8 cellular contexts compared by ENCODE assay signal in the genomic region with DNA sequence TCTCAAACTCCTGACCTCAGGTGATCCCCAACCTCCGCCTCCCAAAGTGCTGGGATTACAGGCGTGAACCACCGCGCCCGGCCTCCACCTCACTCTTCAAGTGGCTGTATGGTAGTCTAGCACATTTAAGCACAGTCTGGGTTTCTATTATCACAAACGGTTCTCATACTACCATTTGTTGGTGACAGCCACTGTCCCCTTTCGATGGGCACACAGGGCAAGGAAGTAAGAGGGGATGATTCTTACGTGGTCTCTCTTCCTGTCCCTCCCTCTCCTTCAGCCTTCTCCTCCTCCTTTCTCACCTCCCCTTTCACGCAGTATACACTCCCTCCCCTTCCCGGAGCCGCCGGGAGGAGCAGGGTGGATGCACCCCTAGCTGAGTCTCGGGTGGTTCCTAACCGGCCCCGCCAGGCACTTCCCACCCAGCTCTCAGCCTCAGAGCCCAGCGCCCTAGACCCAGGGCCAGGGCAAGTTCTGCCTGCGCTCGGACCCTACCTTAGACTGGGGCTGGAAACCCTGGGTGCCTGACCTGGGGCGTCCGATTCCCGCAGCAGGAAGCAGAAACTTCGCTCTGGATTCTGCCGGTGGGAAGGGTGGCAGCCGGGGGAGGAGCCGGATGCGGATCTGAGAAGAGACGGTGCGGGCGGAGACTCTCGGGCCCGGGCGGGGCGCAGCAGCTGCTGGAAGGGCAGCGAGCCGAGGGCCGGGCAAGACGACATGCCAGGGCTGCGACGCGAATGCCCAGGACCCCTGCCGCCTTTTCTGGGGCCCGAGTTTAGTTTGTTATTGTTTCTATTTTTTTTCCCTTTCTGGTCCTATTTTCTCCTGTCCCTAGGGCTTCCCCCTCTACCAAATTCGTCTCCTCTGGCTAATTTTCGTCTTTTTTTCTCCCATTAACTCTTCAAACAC. TPM values are rescaled to one million over a fixed set of nuclear protein-coding genes. Genes with fewer than 3 reads are reported as not detected.
A peak's percentile ranks its signal among the peaks of the same experiment; 100 is the strongest.
DNase-seq lines count a peak whose midpoint lies in the region; ATAC-seq and TF ChIP-seq lines count a peak whose summit lies in the region.

A gene (minus strand): TSS at position 626 of the 909 bp plus-strand sequence. CDS start 5,062 bp downstream, outside the sequence.

- H3K27ac ChIP-seq in left ventricle myocardium inferior (replicated peaks): peak within 1 kb of the TSS; percentile 97

- H3K27me3 ChIP-seq in left ventricle myocardium inferior (ENCODE audit: low read depth): no peaks in the 10 kb centered on the region

- peak within 1 kb of the TSS; percentile 99 for H3K4me3 Mint-ChIP-seq in T-helper 1 cell treated with Interleukin-12 subunit alpha and Interleukin-12 subunit beta and Interleukin-4 antibody, amounts not matched to agents 30 μg/mL and 1 μg/mL, for 36 hours
- H3K4me3 Mint-ChIP-seq in type B pancreatic cell: peak within 1 kb of the TSS; percentile 93

- TF ChIP-seq CTCF in GM12865 (IDR thresholded peaks at IDR 0.05; ENCODE audit: insufficient read depth, low read depth, low read length, missing control alignments) (no peak), left ventricle myocardium inferior (IDR thresholded peaks at IDR 0.05; ENCODE audit: borderline replicate concordance) (no peak), type B pancreatic cell (conservative IDR thresholded peaks at IDR 0.05) (no peak)

- H3K27me3 Mint-ChIP-seq in T-helper 1 cell treated with Interleukin-12 subunit alpha and Interleukin-12 subunit beta and Interleukin-4 antibody, amounts not matched to agents 30 μg/mL and 1 μg/mL, for 36 hours (ENCODE audit: low read depth): no peaks in the 10 kb centered on the region
- H3K27me3 Mint-ChIP-seq in type B pancreatic cell: no peaks in the 10 kb centered on the region

- H3K4me3 ChIP-seq in GM12865 (ENCODE audit: low read depth, low read length): peak within 1 kb of the TSS; percentile 88
- H3K4me3 ChIP-seq in left ventricle myocardium inferior: peak within 1 kb of the TSS; percentile 85

- H3K4me1 Mint-ChIP-seq in T-helper 1 cell treated with Interleukin-12 subunit alpha and Interleukin-12 subunit beta and Interleukin-4 antibody, amounts not matched to agents 30 μg/mL and 1 μg/mL, for 36 hours (ENCODE audit: low read depth): peaks cover 31% of the 10 kb centered on the region
- H3K4me1 Mint-ChIP-seq in type B pancreatic cell (ENCODE audit: unreplicated experiment): peaks cover 21% of the 10 kb centered on the region

- H3K36me3 Mint-ChIP-seq in T-helper 1 cell treated with Interleukin-12 subunit alpha and Interleukin-12 subunit beta and Interleukin-4 antibody, amounts not matched to agents 30 μg/mL and 1 μg/mL, for 36 hours (ENCODE audit: low read depth): peaks cover 8% of the 10 kb centered on the region
- H3K36me3 Mint-ChIP-seq in type B pancreatic cell: no peaks in the 10 kb centered on the region

- no peaks in the 10 kb centered on the region for H3K9me3 Mint-ChIP-seq in T-helper 1 cell treated with Interleukin-12 subunit alpha and Interleukin-12 subunit beta and Interleukin-4 antibody, amounts not matched to agents 30 μg/mL and 1 μg/mL, for 36 hours
- no peaks in the 10 kb centered on the region for H3K9me3 Mint-ChIP-seq in type B pancreatic cell

- H3K36me3 ChIP-seq in left ventricle myocardium inferior: peaks cover 3% of the 10 kb centered on the region

- DNase-seq in GM12865 (ENCODE audit: low read depth): peak; percentile 87
- peak; percentile 55 for DNase-seq in NCI-H146 treated with DMSO at 0.1 percent for 48 hours (lab: John Stamatoyannopoulos, UW; ENCODE audit: unreplicated experiment)
- peak; percentile 64 for DNase-seq in amniotic stem cell (lab: John Stamatoyannopoulos, UW)
- DNase-seq in left ventricle myocardium inferior: peak; percentile 91
- DNase-seq in posterior vena cava (ENCODE audit: low spot score): peak; percentile 97
- DNase-seq in type B pancreatic cell (ENCODE audit: extremely low spot score, unreplicated experiment): peak; percentile 84

- peak within 1 kb of the TSS; percentile 96 for H3K27ac Mint-ChIP-seq in T-helper 1 cell treated with Interleukin-12 subunit alpha and Interleukin-12 subunit beta and Interleukin-4 antibody, amounts not matched to agents 30 μg/mL and 1 μg/mL, for 36 hours
- H3K27ac Mint-ChIP-seq in type B pancreatic cell: peak within 1 kb of the TSS; percentile 92

- H3K4me1 ChIP-seq in left ventricle myocardium inferior: peaks cover 23% of the 10 kb centered on the region

- intact Hi-C loops in left ventricle myocardium inferior (cut with micrococcal nuclease): loop anchor here (10.0 kb wide), 1 partner anchor 192 kb away; no protein-coding TSS in a partner anchor
- intact Hi-C loops in posterior vena cava (cut with DNase I): loop anchor here in 1 of 2 donors (5.0 kb wide), 2 partner anchors 199 to 269 kb away; a partner anchor contains a TSS

- no peaks in the 10 kb centered on the region for H3K9me3 ChIP-seq in left ventricle myocardium inferior (replicated peaks)

- peak; percentile 79 for ATAC-seq in HG02798 (IDR thresholded peaks at IDR 0.05; ENCODE audit: poor library complexity, unreplicated experiment)

RNA-seq across cellular contexts. Expression of the gene that starts here (rescaled TPM):
- total RNA-seq in left ventricle myocardium inferior: 9.7 TPM
- 10 to 100 TPM; 36.1 to 38.7 TPM for total RNA-seq in posterior vena cava
- 23.1 and 25.1 TPM in 2 replicates for total RNA-seq in type B pancreatic cell (ENCODE audit: low replicate concordance)

Comparison
In these comparisons a context has a peak if more than half of its experiments do, and no peak if none do; other contexts are left out.
1. Peak in every context shown above with its lines: DNase-seq, ATAC-seq, H3K4me3 ChIP-seq and H3K27ac ChIP-seq.